In genomic region chr12:64007853-64008252, GRCh38 we compare ENCODE assay signal across 17 cellular contexts.
DNase-seq lines count a peak whose midpoint lies in the region; ATAC-seq, FAIRE-seq and TF ChIP-seq lines count a peak whose summit lies in the region.
"Had no signal": no experiment of that assay in that cellular context is flagged by ENCODE, and none has a peak within 500 bp of the region (broad histone marks: within the 10 kb centered on the region; RNA-seq: fewer than 3 reads in every experiment).

No MANE protein-coding gene starts in this region.

- H3K27me3 ChIP-seq in endodermal cell (ENCODE audit: control insufficient read depth, insufficient read depth, low read length, poor library complexity, severe bottlenecking) (no peaks in the 10 kb centered on the region), smooth muscle cell (ENCODE audit: low read depth) (no peaks in the 10 kb centered on the region)

- WGBS in endodermal cell (ENCODE audit: insufficient coverage in 1 of 2, insufficient read length in 1 of 2), 2 experiments = 81 to 100% methylated on average over 2 of the region's 2 CpGs
- WGBS in smooth muscle cell (ENCODE audit: low lambda C conversion rate) = 22% methylated on average over 2 of the region's 2 CpGs

- peaks cover 26% of the 10 kb centered on the region for H3K9me3 Mint-ChIP-seq in endodermal cell
- no peaks in the 10 kb centered on the region for H3K9me3 Mint-ChIP-seq in activated CD8-positive, alpha-beta T cell treated with anti-CD3 and anti-CD28 coated beads, Interleukin-2, amount 10 ng/mL, durations not matched to agents 7 days and 5 days (ENCODE audit: insufficient read depth)

- peak overlapping the region; percentile 50 for H3K4me2 ChIP-seq in smooth muscle cell

- H3K79me2 ChIP-seq in smooth muscle cell (ENCODE audit: low read depth) = no peaks in the 10 kb centered on the region

- H3K27me3 Mint-ChIP-seq in endodermal cell (ENCODE audit: insufficient read depth) = no peaks in the 10 kb centered on the region
- peaks cover 2% of the 10 kb centered on the region for H3K27me3 Mint-ChIP-seq in activated CD8-positive, alpha-beta T cell treated with anti-CD3 and anti-CD28 coated beads, Interleukin-2, amount 10 ng/mL, durations not matched to agents 7 days and 5 days (ENCODE audit: low read depth)

- ATAC-seq in activated CD8-positive, alpha-beta T cell treated with anti-CD3 and anti-CD28 coated beads, Interleukin-2, amount 10 ng/mL, durations not matched to agents 7 days and 5 days = no peak
- ATAC-seq in HG02798 (IDR thresholded peaks at IDR 0.05; ENCODE audit: poor library complexity, unreplicated experiment) (no peak), GM19324 (IDR thresholded peaks at IDR 0.05; ENCODE audit: low FRiP score, unreplicated experiment) (no peak)
- ATAC-seq: Panc1, Right ventricle myocardium inferior had no signal

- H3K4me3 Mint-ChIP-seq in endodermal cell = no peak overlapping the region
- H3K4me3 Mint-ChIP-seq in activated CD8-positive, alpha-beta T cell treated with anti-CD3 and anti-CD28 coated beads, Interleukin-2, amount 10 ng/mL, durations not matched to agents 7 days and 5 days = no peak overlapping the region

- H3K9me3 ChIP-seq in endodermal cell (ENCODE audit: control insufficient read depth, low read length) (peaks cover 26% of the 10 kb centered on the region), smooth muscle cell (replicated peaks; ENCODE audit: low read depth) (no peaks in the 10 kb centered on the region)

- H3K9ac ChIP-seq in endodermal cell (ENCODE audit: extremely low read depth, low read length, poor library complexity, severe bottlenecking) = no peak overlapping the region
- no peak overlapping the region for H3K9ac ChIP-seq in smooth muscle cell (ENCODE audit: low read depth)

- H3K4me1 ChIP-seq in endodermal cell (ENCODE audit: control insufficient read depth, insufficient read depth, low read length) = no peaks in the 10 kb centered on the region
- H3K4me1 ChIP-seq in smooth muscle cell (ENCODE audit: low read depth) = peaks cover 4% of the 10 kb centered on the region

- no peaks in the 10 kb centered on the region for H4K20me1 ChIP-seq in smooth muscle cell (ENCODE audit: low read depth)

- POLR2A ChIA-PET in activated CD8-positive, alpha-beta T cell treated with anti-CD3 and anti-CD28 coated beads, Interleukin-2, amount 10 ng/mL, durations not matched to agents 7 days and 5 days (lab: Charles Lee) = no interaction called here

- no peaks in the 10 kb centered on the region for H3K36me3 ChIP-seq in endodermal cell (ENCODE audit: control insufficient read depth, insufficient read depth, low read length)
- no peaks in the 10 kb centered on the region for H3K36me3 ChIP-seq in smooth muscle cell (ENCODE audit: low read depth)

- H3K36me3 Mint-ChIP-seq in endodermal cell (ENCODE audit: low read depth) = peaks cover 14% of the 10 kb centered on the region
- no peaks in the 10 kb centered on the region for H3K36me3 Mint-ChIP-seq in activated CD8-positive, alpha-beta T cell treated with anti-CD3 and anti-CD28 coated beads, Interleukin-2, amount 10 ng/mL, durations not matched to agents 7 days and 5 days (ENCODE audit: low read depth)

- H2AFZ ChIP-seq in smooth muscle cell (ENCODE audit: low read depth) = no peak overlapping the region

- peak; percentile 67 for FAIRE-seq in RCC 7860 (lab: Jason Lieb, UNC)

- CTCF ChIA-PET in activated CD8-positive, alpha-beta T cell treated with anti-CD3 and anti-CD28 coated beads, Interleukin-2, amount 10 ng/mL, durations not matched to agents 7 days and 5 days (lab: Charles Lee) = no interaction called here

- TF ChIP-seq CTCF in endodermal cell (conservative IDR thresholded peaks at IDR 0.05) (no peak), smooth muscle cell (IDR thresholded peaks at IDR 0.05; ENCODE audit: borderline replicate concordance, insufficient read depth, poor library complexity, severe bottlenecking) (no peak)

- no peak overlapping the region for H3K27ac Mint-ChIP-seq in endodermal cell
- no peak overlapping the region for H3K27ac Mint-ChIP-seq in activated CD8-positive, alpha-beta T cell treated with anti-CD3 and anti-CD28 coated beads, Interleukin-2, amount 10 ng/mL, durations not matched to agents 7 days and 5 days

- DNase-seq in ELR (ENCODE audit: low read depth) (peak; percentile 21), RCC 7860 (ENCODE audit: low spot score) (peak; percentile 24), endodermal cell (no peak), smooth muscle cell (lab: John Stamatoyannopoulos, UW; ENCODE audit: unreplicated experiment) (no peak)
- no peak for DNase-seq in activated CD8-positive, alpha-beta T cell treated with anti-CD3 and anti-CD28 coated beads, Interleukin-2, amount 10 ng/mL, durations not matched to agents 7 days and 5 days
- DNase-seq: C1 segment of cervical spinal cord, H7, NCI-H1417 treated with DMSO at 0.1 percent for 48 hours, NCI-H2029, NCI-H2171, NCI-H748 treated with DMSO at 0.1 percent for 48 hours, T-helper 1 cell had no signal

- H3K27ac ChIP-seq in endodermal cell (ENCODE audit: low read depth, low read length) (no peak overlapping the region), smooth muscle cell (ENCODE audit: low read depth) (peak overlapping the region; percentile 91)
- H3K27ac ChIP-seq: SK-N-MC had no signal

- peaks cover 4% of the 10 kb centered on the region for H3K4me1 Mint-ChIP-seq in endodermal cell
- H3K4me1 Mint-ChIP-seq in activated CD8-positive, alpha-beta T cell treated with anti-CD3 and anti-CD28 coated beads, Interleukin-2, amount 10 ng/mL, durations not matched to agents 7 days and 5 days (ENCODE audit: low read depth) = no peaks in the 10 kb centered on the region

- H3F3A ChIP-seq in smooth muscle cell (ENCODE audit: low read depth) = peaks cover 15% of the 10 kb centered on the region

- H3K4me3 ChIP-seq in endodermal cell (ENCODE audit: low read length) = peak overlapping the region; percentile 52
- no peak overlapping the region for H3K4me3 ChIP-seq in smooth muscle cell
- H3K4me3 ChIP-seq: SK-N-MC had no signal

Comparison
In these comparisons a context has a peak if more than half of its experiments do, and no peak if none do; other contexts are left out.
1. DNase-seq: peak in ELR (single experiment) and RCC 7860 (single experiment); none in endodermal cell (single experiment), smooth muscle cell (single experiment) and activated CD8-positive, alpha-beta T cell treated with anti-CD3 and anti-CD28 coated beads, Interleukin-2, amount 10 ng/mL, durations not matched to agents 7 days and 5 days (single experiment).